ENCODE assay signal across 1 cellular context in the genomic region with DNA sequence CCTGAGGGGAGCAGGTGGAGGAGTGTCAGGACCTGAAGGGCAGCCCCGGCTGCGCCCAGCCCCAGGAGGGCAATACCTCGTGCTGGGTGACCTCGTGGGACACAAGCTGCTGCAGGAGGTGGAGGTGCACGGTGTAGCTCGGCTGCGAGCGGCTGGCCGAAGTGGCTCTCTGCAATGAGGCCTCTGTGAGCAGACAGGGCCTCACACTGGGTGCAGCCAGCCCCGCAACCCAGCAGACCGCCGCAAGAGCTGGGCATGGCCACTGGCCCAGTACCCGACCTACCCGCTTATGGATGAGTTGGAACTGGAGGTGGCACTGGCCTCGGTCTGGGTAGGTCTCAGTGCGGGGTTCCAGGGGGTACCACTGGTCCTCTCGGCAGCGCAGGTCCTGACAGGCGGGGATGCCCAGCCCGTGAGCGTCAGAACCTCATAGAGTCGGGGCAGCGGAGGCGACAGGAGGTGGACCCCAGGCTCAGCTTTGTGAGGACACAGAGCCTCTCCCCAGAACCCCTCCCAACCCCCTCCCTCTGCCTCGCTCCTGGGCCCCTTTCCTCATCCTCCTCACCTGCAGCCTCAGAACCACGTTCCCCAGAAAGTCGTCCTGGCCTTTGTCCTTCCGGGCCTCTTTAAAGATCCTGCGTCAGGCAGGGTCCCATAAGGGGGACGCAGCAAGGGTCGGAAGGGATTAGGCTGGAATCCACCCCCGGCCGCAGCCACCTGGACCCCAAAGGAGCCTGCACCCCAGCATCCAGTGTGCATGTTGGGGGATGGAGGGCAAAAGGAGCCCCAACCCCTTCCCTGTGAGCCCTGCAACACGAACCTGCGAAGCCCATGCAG.
A peak's percentile ranks its signal among the peaks of the same experiment; 100 is the strongest.
TF ChIP-seq lines count a peak whose summit lies in the region.

No MANE protein-coding gene starts in this region.

TF ChIP-seq in HepG2, 621 proteins besides CTCF, POLR2A, EP300 and RAD21:
- TF ChIP-seq KDM2A (CRISPR knock-in tag; IDR thresholded peaks at IDR 0.05; ENCODE audit: borderline replicate concordance, low read depth), result no peak
- TF ChIP-seq, protein P1, sequence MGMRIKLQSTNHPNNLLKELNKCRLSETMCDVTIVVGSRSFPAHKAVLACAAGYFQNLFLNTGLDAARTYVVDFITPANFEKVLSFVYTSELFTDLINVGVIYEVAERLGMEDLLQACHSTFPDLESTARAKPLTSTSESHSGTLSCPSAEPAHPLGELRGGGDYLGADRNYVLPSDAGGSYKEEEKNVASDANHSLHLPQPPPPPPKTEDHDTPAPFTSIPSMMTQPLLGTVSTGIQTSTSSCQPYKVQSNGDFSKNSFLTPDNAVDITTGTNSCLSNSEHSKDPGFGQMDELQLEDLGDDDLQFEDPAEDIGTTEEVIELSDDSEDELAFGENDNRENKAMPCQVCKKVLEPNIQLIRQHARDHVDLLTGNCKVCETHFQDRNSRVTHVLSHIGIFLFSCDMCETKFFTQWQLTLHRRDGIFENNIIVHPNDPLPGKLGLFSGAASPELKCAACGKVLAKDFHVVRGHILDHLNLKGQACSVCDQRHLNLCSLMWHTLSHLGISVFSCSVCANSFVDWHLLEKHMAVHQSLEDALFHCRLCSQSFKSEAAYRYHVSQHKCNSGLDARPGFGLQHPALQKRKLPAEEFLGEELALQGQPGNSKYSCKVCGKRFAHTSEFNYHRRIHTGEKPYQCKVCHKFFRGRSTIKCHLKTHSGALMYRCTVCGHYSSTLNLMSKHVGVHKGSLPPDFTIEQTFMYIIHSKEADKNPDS (CRISPR knock-in tag; IDR thresholded peaks at IDR 0.05), result no peak
- TF ChIP-seq, protein P2, sequence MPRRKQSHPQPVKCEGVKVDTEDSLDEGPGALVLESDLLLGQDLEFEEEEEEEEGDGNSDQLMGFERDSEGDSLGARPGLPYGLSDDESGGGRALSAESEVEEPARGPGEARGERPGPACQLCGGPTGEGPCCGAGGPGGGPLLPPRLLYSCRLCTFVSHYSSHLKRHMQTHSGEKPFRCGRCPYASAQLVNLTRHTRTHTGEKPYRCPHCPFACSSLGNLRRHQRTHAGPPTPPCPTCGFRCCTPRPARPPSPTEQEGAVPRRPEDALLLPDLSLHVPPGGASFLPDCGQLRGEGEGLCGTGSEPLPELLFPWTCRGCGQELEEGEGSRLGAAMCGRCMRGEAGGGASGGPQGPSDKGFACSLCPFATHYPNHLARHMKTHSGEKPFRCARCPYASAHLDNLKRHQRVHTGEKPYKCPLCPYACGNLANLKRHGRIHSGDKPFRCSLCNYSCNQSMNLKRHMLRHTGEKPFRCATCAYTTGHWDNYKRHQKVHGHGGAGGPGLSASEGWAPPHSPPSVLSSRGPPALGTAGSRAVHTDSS (CRISPR knock-in tag; conservative IDR thresholded peaks at IDR 0.05), result no peak
- no peak for TF ChIP-seq EHMT2 (IDR thresholded peaks at IDR 0.05; ENCODE audit: borderline replicate concordance, low read depth, low read length)
- TF ChIP-seq HOXA3 (CRISPR knock-in tag; IDR thresholded peaks at IDR 0.05), result no peak
- TF ChIP-seq RBFOX2 (IDR thresholded peaks at IDR 0.05; ENCODE audit: low read depth, low read length), result peak; percentile 62
- TF ChIP-seq NR2F1 (CRISPR knock-in tag; IDR thresholded peaks at IDR 0.05), result no peak
- TF ChIP-seq CREM (IDR thresholded peaks at IDR 0.05), result no peak
- TF ChIP-seq CREM (CRISPR knock-in tag; IDR thresholded peaks at IDR 0.05), result no peak
- TF ChIP-seq ZNF333 (CRISPR knock-in tag; IDR thresholded peaks at IDR 0.05; ENCODE audit: borderline replicate concordance), result no peak
- TF ChIP-seq RELA (CRISPR knock-in tag; IDR thresholded peaks at IDR 0.05), result no peak
- no peak for TF ChIP-seq STAG1 (CRISPR knock-in tag; IDR thresholded peaks at IDR 0.05)
- TF ChIP-seq NRL (CRISPR knock-in tag; IDR thresholded peaks at IDR 0.05; ENCODE audit: borderline replicate concordance), result no peak
- TF ChIP-seq HIVEP1 (CRISPR knock-in tag; IDR thresholded peaks at IDR 0.05), result no peak
- peak; percentile 53 for TF ChIP-seq AGO2 (optimal IDR thresholded peaks at IDR 0.05; ENCODE audit: low read depth, low read length)
- TF ChIP-seq KLF13 (CRISPR knock-in tag; IDR thresholded peaks at IDR 0.05), result no peak
